ENCODE assay signal across 19 cellular contexts in genomic region chr15:85388962-85389361, GRCh38.
"Had no signal": no experiment of that assay in that cellular context is flagged by ENCODE, and none has a peak within 500 bp of the region (broad histone marks: within the 10 kb centered on the region; RNA-seq: fewer than 3 reads in every experiment).

No MANE protein-coding gene starts in this region.

- DNase-seq: activated naive CD4-positive, alpha-beta T cell treated with anti-CD3 and anti-CD28 coated beads for 36 hours; activated T-cell treated with anti-CD3 and anti-CD28 coated beads, Interleukin-2, amount 50 U/mL, for 24 hours; amygdala; cerebellar nuclear complex; esophagus squamous epithelium; gastrocnemius medialis; head of caudate nucleus; lower lobe of right lung; ovary; stimulated activated CD4-positive, alpha-beta T cell treated with anti-CD3 and anti-CD28 coated beads, Interleukin-4, amount 100 ng/mL, for 24 hours; stimulated activated naive CD4-positive, alpha-beta T cell treated with Interleukin-2 at 50 U/mL for 16 hours; T-helper 1 cell; T-helper 9 cell; thyroid gland; upper lobe of right lung had no signal

- H3K27me3 Mint-ChIP-seq: activated T-cell treated with anti-CD3 and anti-CD28 coated beads, Interleukin-2, amount 50 U/mL, for 24 hours had no signal

- H3K27ac ChIP-seq: coronary artery, esophagus squamous epithelium, gastrocnemius medialis, lower lobe of right lung, ovary, prostate gland, upper lobe of right lung had no signal

- H3K27ac Mint-ChIP-seq: activated naive CD4-positive, alpha-beta T cell treated with anti-CD3 and anti-CD28 coated beads for 36 hours; activated T-cell treated with anti-CD3 and anti-CD28 coated beads, Interleukin-2, amount 50 U/mL, for 24 hours; natural killer cell treated with Interleukin-12 subunit alpha and Interleukin-12 subunit beta and Interleukin-15 and Interleukin-18, amount 100 ng/mL, for 72 hours had no signal

- H3K27me3 ChIP-seq: esophagus squamous epithelium, gastrocnemius medialis, ovary, thyroid gland, upper lobe of right lung had no signal

- H3K36me3 ChIP-seq: gastrocnemius medialis, lower lobe of right lung, ovary, prostate gland, thyroid gland, upper lobe of right lung had no signal

- H3K4me3 Mint-ChIP-seq: activated naive CD4-positive, alpha-beta T cell treated with anti-CD3 and anti-CD28 coated beads for 36 hours; activated T-cell treated with anti-CD3 and anti-CD28 coated beads, Interleukin-2, amount 50 U/mL, for 24 hours; natural killer cell treated with Interleukin-12 subunit alpha and Interleukin-12 subunit beta and Interleukin-15 and Interleukin-18, amount 100 ng/mL, for 72 hours had no signal

- H3K4me3 ChIP-seq: coronary artery, esophagus squamous epithelium, gastrocnemius medialis, lower lobe of right lung, ovary, prostate gland, thyroid gland, upper lobe of right lung had no signal

- ATAC-seq: gastrocnemius medialis; lower lobe of right lung; natural killer cell treated with Interleukin-12 subunit alpha and Interleukin-12 subunit beta and Interleukin-15 and Interleukin-18, amount 100 ng/mL, for 72 hours; upper lobe of right lung had no signal

- FAIRE-seq: islet of Langerhans had no signal

- H3K4me1 ChIP-seq: prostate gland had no signal

- H3K9me3 ChIP-seq: esophagus squamous epithelium, gastrocnemius medialis, lower lobe of right lung, ovary, prostate gland, thyroid gland, upper lobe of right lung had no signal

- H3K36me3 Mint-ChIP-seq: natural killer cell treated with Interleukin-12 subunit alpha and Interleukin-12 subunit beta and Interleukin-15 and Interleukin-18, amount 100 ng/mL, for 72 hours had no signal

- H3K9me3 Mint-ChIP-seq: activated naive CD4-positive, alpha-beta T cell treated with anti-CD3 and anti-CD28 coated beads for 36 hours; activated T-cell treated with anti-CD3 and anti-CD28 coated beads, Interleukin-2, amount 50 U/mL, for 24 hours; natural killer cell treated with Interleukin-12 subunit alpha and Interleukin-12 subunit beta and Interleukin-15 and Interleukin-18, amount 100 ng/mL, for 72 hours had no signal
